Comparison of ENCODE assay signal across 9 cellular contexts in genomic region chr4:14196141-14196540, GRCh38.
A peak's percentile ranks its signal among the peaks of the same experiment; 100 is the strongest.
DNase-seq lines count a peak whose midpoint lies in the region; ATAC-seq and TF ChIP-seq lines count a peak whose summit lies in the region.
"Had no signal": no experiment of that assay in that cellular context is flagged by ENCODE, and none has a peak within 500 bp of the region (broad histone marks: within the 10 kb centered on the region; RNA-seq: fewer than 3 reads in every experiment).

No MANE protein-coding gene starts in this region.

- no peaks in the 10 kb centered on the region for H3K4me1 ChIP-seq in esophagus muscularis mucosa

- ATAC-seq in HG02852 (IDR thresholded peaks at IDR 0.05; ENCODE audit: unreplicated experiment) = no peak

- intact Hi-C loops in esophagus muscularis mucosa (cut with DNase I) = no loop called here

- TF ChIP-seq CTCF in AG04450 (IDR thresholded peaks at IDR 0.05; ENCODE audit: low read depth, low read length) (no peak), astrocyte of the spinal cord (IDR thresholded peaks at IDR 0.05; ENCODE audit: low read depth, low read length) (no peak), GM13977 (IDR thresholded peaks at IDR 0.05; ENCODE audit: extremely low read depth, insufficient read depth, missing control alignments) (no peak), esophagus muscularis mucosa (IDR thresholded peaks at IDR 0.05) (no peak)

- TF ChIP-seq EP300 in esophagus muscularis mucosa (IDR thresholded peaks at IDR 0.05) = no peak

- WGBS in esophagus muscularis mucosa = 15% methylated on average over 7 of the region's 7 CpGs

- POLR2A ChIA-PET in AG04450 (lab: Yijun Ruan, JAX) = no interaction called here

- no peak overlapping the region for H3K4me3 ChIP-seq in AG04450 (ENCODE audit: low read depth, low read length)
- no peak overlapping the region for H3K4me3 ChIP-seq in astrocyte of the spinal cord (ENCODE audit: low read depth, low read length)
- H3K4me3 ChIP-seq in esophagus muscularis mucosa = no peak overlapping the region
- H3K4me3 ChIP-seq: PC-9 had no signal

- peak; percentile 49 for DNase-seq in AG04450 (ENCODE audit: low read depth, low spot score)
- DNase-seq in HK-2 (ENCODE audit: unreplicated experiment) = peak; percentile 56
- DNase-seq in astrocyte of the spinal cord (ENCODE audit: low read depth, low spot score) = peak; percentile 83
- DNase-seq in iPS-NIHi11 (ENCODE audit: low spot score) = peak; percentile 48
- no peak for DNase-seq in GM13977 (ENCODE audit: low spot score)
- DNase-seq in NCI-H69 (lab: John Stamatoyannopoulos, UW) = no peak
- no peak for DNase-seq in esophagus muscularis mucosa (ENCODE audit: extremely low spot score)

- no peaks in the 10 kb centered on the region for H3K9me3 ChIP-seq in AG04450 (ENCODE audit: control insufficient read depth, insufficient read depth, low read length)
- H3K9me3 ChIP-seq in esophagus muscularis mucosa = no peaks in the 10 kb centered on the region

- H3K36me3 ChIP-seq in esophagus muscularis mucosa = no peaks in the 10 kb centered on the region

- H3K27me3 ChIP-seq in AG04450 (ENCODE audit: control insufficient read depth, insufficient read depth, low read length) (no peaks in the 10 kb centered on the region), esophagus muscularis mucosa (no peaks in the 10 kb centered on the region)

- no peak for TF ChIP-seq POLR2A in esophagus muscularis mucosa (IDR thresholded peaks at IDR 0.05; ENCODE audit: low read depth)

- in situ Hi-C loops in astrocyte of the spinal cord (cut with HindIII; ENCODE audit: low sequenced_read_pairs) (no loop called here), GM13977 (cut with MboI; ENCODE audit: low pct_unique_long_range_greater_than_20kb, low sequenced_read_pairs, unreplicated experiment) (no loop called here)

- CTCF ChIA-PET in AG04450 (lab: Charles Lee) = no interaction called here

- H3K27ac ChIP-seq in AG04450 (ENCODE audit: low read depth, low read length) = no peak overlapping the region
- H3K27ac ChIP-seq in esophagus muscularis mucosa (replicated peaks in 1 of 4) = no peak overlapping the region
- H3K27ac ChIP-seq: PC-9 had no signal

Comparison
In these comparisons a context has a peak if more than half of its experiments do, and no peak if none do; other contexts are left out.
1. DNase-seq: peak in AG04450 (single experiment), HK-2 (single experiment), astrocyte of the spinal cord (single experiment) and iPS-NIHi11 (single experiment); none in GM13977 (single experiment), NCI-H69 (single experiment) and esophagus muscularis mucosa (single experiment).